15 cellular contexts compared by ENCODE assay signal in the genomic region with DNA sequence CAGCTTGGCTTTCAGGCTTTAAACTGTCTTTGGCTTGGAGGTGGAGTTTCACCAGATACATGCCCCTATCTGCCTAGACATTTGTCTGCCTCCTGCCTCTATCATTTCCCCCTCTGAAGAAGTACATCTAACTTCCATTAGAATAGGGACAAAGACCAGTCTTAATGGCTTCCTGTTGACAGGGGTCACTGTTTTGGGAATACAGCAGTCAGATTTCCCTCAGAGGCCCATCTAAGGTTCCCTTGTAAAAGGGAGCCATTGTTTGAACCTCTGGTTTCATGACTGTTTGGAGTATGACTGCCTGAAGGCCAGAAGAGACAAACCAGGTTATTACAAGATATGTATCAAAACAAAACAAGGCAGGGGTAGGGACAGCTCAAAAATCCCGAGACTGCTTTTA.
"Had no signal": no experiment of that assay in that cellular context is flagged by ENCODE, and none has a peak within 500 bp of the region (broad histone marks: within the 10 kb centered on the region; RNA-seq: fewer than 3 reads in every experiment).

No MANE protein-coding gene starts in this region.

- DNase-seq: activated CD4-positive, alpha-beta T cell treated with anti-CD3 and anti-CD28 coated beads for 4 hours; activated CD8-positive, alpha-beta memory T cell treated with anti-CD3 and anti-CD28 coated beads, Interleukin-2, amount 50 U/mL, for 48 hours; activated CD8-positive, alpha-beta T cell treated with anti-CD3 and anti-CD28 coated beads for 36 hours; hypothalamus; ovary; stimulated activated CD4-positive, alpha-beta T cell treated with anti-CD3 and anti-CD28 coated beads, Interleukin-4, amount 100 ng/mL, for 1 hour; stimulated activated CD8-positive, alpha-beta memory T cell treated with anti-CD3 and anti-CD28 coated beads, Interleukin-4, amount 100 ng/mL, for 48 hours; stimulated activated naive CD8-positive, alpha-beta T cell treated with anti-CD3 and anti-CD28 coated beads, Interleukin-15, Interleukin-2, amounts not matched to agents 100 U/mL and 50 U/mL, for 24 hours; T1000; WERI-Rb-1 had no signal

- H3K27ac Mint-ChIP-seq: activated CD8-positive, alpha-beta T cell treated with anti-CD3 and anti-CD28 coated beads for 36 hours; nephron had no signal

- H3K27me3 Mint-ChIP-seq: activated CD8-positive, alpha-beta T cell treated with anti-CD3 and anti-CD28 coated beads for 36 hours had no signal

- H3K4me1 ChIP-seq: suprapubic skin had no signal

- H3K9me3 ChIP-seq: ovary, suprapubic skin had no signal

- H3K9me3 Mint-ChIP-seq: activated CD8-positive, alpha-beta T cell treated with anti-CD3 and anti-CD28 coated beads for 36 hours had no signal

- ATAC-seq: activated CD8-positive, alpha-beta T cell treated with anti-CD3 and anti-CD28 coated beads for 36 hours; esophagus mucosa; stimulated activated naive CD8-positive, alpha-beta T cell treated with anti-CD3 and anti-CD28 coated beads, Interleukin-15, Interleukin-2, amounts not matched to agents 100 U/mL and 50 U/mL, for 24 hours had no signal

- H3K27me3 ChIP-seq: cardiac muscle cell, ovary, suprapubic skin had no signal

- H3K4me3 ChIP-seq: cardiac muscle cell, lung, ovary, suprapubic skin had no signal

- H3K27ac ChIP-seq: cardiac muscle cell, ovary, suprapubic skin, WERI-Rb-1 had no signal

- H3K36me3 ChIP-seq: cardiac muscle cell, ovary, suprapubic skin, WERI-Rb-1 had no signal

- H3K4me3 Mint-ChIP-seq: activated CD8-positive, alpha-beta T cell treated with anti-CD3 and anti-CD28 coated beads for 36 hours; nephron had no signal
